In the genomic region with DNA sequence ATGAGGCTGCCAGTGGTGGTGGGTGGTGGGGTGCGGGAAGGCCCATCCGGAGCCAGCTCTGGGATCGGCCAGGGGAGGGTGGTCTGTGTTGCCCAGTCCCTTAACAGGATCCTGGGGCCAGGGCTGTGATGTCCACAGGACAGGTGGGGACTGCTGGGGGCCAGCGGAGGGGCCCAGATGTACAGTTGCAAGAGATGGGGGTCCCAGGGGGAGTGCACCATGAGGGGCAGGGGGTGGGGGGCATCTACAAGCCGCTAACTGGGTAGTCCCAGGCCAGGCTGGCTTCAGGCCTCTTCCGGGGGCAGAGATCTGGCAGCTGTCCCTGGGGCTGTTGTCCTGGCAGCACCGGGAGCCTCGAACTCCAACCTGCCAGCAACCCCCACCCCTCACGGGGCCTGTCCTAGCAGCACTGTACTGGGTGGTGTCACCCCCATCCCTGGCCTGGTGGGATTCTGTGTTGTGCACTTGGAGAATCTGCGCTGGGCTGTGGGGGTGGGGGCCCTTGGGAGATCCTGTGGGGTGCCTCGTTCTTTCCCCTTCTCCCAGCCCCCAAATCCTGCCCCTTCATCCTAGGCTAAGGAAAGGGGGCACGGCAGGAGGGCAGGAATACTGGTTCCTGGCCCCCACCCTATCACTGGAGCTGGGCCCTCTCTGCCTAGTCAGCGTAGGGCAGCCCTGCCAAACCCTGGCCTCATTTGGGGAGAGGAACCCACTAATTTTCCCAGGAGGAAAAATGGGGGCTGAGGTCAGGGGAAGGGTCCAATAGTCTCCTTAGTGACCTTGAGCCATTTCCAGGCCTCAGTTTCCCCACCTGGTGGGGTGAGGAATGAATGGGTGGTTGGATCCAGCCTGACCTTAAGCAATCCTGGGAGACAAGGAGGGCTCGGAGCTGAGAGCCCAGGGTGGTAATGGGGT, we compare ENCODE assay signal across 9 cellular contexts. TPM values are rescaled to one million over a fixed set of nuclear protein-coding genes. Genes with fewer than 3 reads are reported as not detected.
A peak's percentile ranks its signal among the peaks of the same experiment; 100 is the strongest.
DNase-seq lines count a peak whose midpoint lies in the region; ATAC-seq and TF ChIP-seq lines count a peak whose summit lies in the region.
"Had no signal": no experiment of that assay in that cellular context is flagged by ENCODE, and none has a peak within 500 bp of the region (broad histone marks: within the 10 kb centered on the region; RNA-seq: fewer than 3 reads in every experiment).

No MANE protein-coding gene starts in this region.

- no peaks in the 10 kb centered on the region for H3K27me3 Mint-ChIP-seq in central memory CD8-positive, alpha-beta T cell
- peaks cover 7% of the 10 kb centered on the region for H3K27me3 Mint-ChIP-seq in memory B cell

- peaks cover under 1% of the 10 kb centered on the region for H3K4me1 Mint-ChIP-seq in central memory CD8-positive, alpha-beta T cell
- H3K4me1 Mint-ChIP-seq in memory B cell = peaks cover 6% of the 10 kb centered on the region

- WGBS in SK-N-SH (ENCODE audit: low lambda C conversion rate) = 83% methylated on average over 6 of the region's 14 CpGs
- WGBS in tibial nerve, 2 donors = 31 to 44% methylated on average over 6 to 14 of the region's 14 CpGs

- H3K4me1 ChIP-seq in SK-N-SH (ENCODE audit: control insufficient read depth in 1 of 2, insufficient read depth in 2 of 2, low read depth in 1 of 2, low read length in 1 of 2) (peaks cover 19 to 72% of the 10 kb centered on the region in 2 experiments; a peak in 3 of 4 replicates), tibial nerve (peaks cover 0 to 90% (median 79%) of the 10 kb centered on the region in 4 donors), Karpas-422 (ENCODE audit: low read length) (peaks cover 9% of the 10 kb centered on the region)

- H3F3A ChIP-seq in SK-N-SH (replicated peaks; ENCODE audit: insufficient read depth) = no peaks in the 10 kb centered on the region

- H3K4me2 ChIP-seq in SK-N-SH = peak overlapping the region; percentile 84
- H3K4me2 ChIP-seq in Karpas-422 (ENCODE audit: low read depth, low read length, poor library complexity, severe bottlenecking) = no peak overlapping the region

- H4K20me1 ChIP-seq in SK-N-SH (ENCODE audit: insufficient read depth) (peaks cover 47% of the 10 kb centered on the region), Karpas-422 (ENCODE audit: insufficient read depth, low read depth, low read length) (no peaks in the 10 kb centered on the region; the same call in 1 of the 2 replicates)

- peak overlapping the region; percentile 89 for H3K9ac ChIP-seq in SK-N-SH
- H3K9ac ChIP-seq in Karpas-422 (ENCODE audit: low read length) = no peak overlapping the region

- TF ChIP-seq CTCF in SK-N-SH (IDR thresholded peaks at IDR 0.05) (no peak), tibial nerve (IDR thresholded peaks at IDR 0.05) (no peak)

- H2AFZ ChIP-seq in SK-N-SH (ENCODE audit: low read depth) = no peak overlapping the region
- H2AFZ ChIP-seq in Karpas-422 (ENCODE audit: low read length) = no peak overlapping the region

- POLR2A ChIA-PET in SK-N-SH (lab: Yijun Ruan, JAX) = interaction anchor here (0.7 kb wide), 1 partner anchor 28 kb away, joined by 3 read pairs; no protein-coding TSS in a partner anchor

- H3K4me3 ChIP-seq in SK-N-SH (ENCODE audit: low read depth in 2 of 2, low read length in 1 of 2) (peak overlapping the region; percentile 76 to 97), tibial nerve (peak overlapping the region; percentile 58 to 66 (median 62)), Karpas-422 (ENCODE audit: low read length) (no peak overlapping the region)

- H3K9me3 ChIP-seq in SK-N-SH (no peaks in the 10 kb centered on the region), tibial nerve (no peaks in the 10 kb centered on the region), Karpas-422 (ENCODE audit: low read length) (no peaks in the 10 kb centered on the region)
- H3K9me3 ChIP-seq: neutrophil had no signal

- H3K4me3 Mint-ChIP-seq in central memory CD8-positive, alpha-beta T cell = peak overlapping the region; percentile 32
- H3K4me3 Mint-ChIP-seq in memory B cell = peak overlapping the region; percentile 21

- no peak overlapping the region for H3K27ac Mint-ChIP-seq in central memory CD8-positive, alpha-beta T cell (ENCODE audit: low read depth)
- no peak overlapping the region for H3K27ac Mint-ChIP-seq in memory B cell

- H3K36me3 ChIP-seq in SK-N-SH (replicated peaks in 1 of 2; ENCODE audit: control insufficient read depth in 1 of 2, insufficient read depth in 2 of 2, low read length in 1 of 2) (peaks cover 5 to 16% of the 10 kb centered on the region in 2 experiments), tibial nerve (peaks cover 0 to 5% (median 0%) of the 10 kb centered on the region in 3 donors), Karpas-422 (ENCODE audit: insufficient read depth, low read length) (no peaks in the 10 kb centered on the region)

- no peak for DNase-seq in SK-N-SH
- DNase-seq in central memory CD8-positive, alpha-beta T cell (ENCODE audit: low spot score in 2 of 2) = no peak
- DNase-seq in memory B cell (ENCODE audit: low spot score in 2 of 2) = no peak
- DNase-seq in tibial nerve (ENCODE audit: low spot score in 2 of 2) = no peak
- no peak for DNase-seq in Karpas-422
- no peak for DNase-seq in HK-2 (ENCODE audit: unreplicated experiment)

- H3K27me3 ChIP-seq in SK-N-SH (ENCODE audit: insufficient read depth) = no peaks in the 10 kb centered on the region
- H3K27me3 ChIP-seq in tibial nerve = no peaks in the 10 kb centered on the region
- no peaks in the 10 kb centered on the region for H3K27me3 ChIP-seq in Karpas-422 (ENCODE audit: low read length)

- H3K9me2 ChIP-seq in SK-N-SH (no peaks in the 10 kb centered on the region), Karpas-422 (replicated peaks; ENCODE audit: insufficient read depth, low read length) (no peaks in the 10 kb centered on the region)

- H3K9me3 Mint-ChIP-seq in central memory CD8-positive, alpha-beta T cell = no peaks in the 10 kb centered on the region
- no peaks in the 10 kb centered on the region for H3K9me3 Mint-ChIP-seq in memory B cell

- TF ChIP-seq EP300 in SK-N-SH (IDR thresholded peaks at IDR 0.05; ENCODE audit: borderline replicate concordance in 1 of 2, low read depth in 1 of 2, low read length in 1 of 2) (no peak), tibial nerve (IDR thresholded peaks at IDR 0.05) (no peak)

- no peak for TF ChIP-seq RAD21 in SK-N-SH (IDR thresholded peaks at IDR 0.05; ENCODE audit: low read length)

- CTCF ChIA-PET in SK-N-SH (lab: Yijun Ruan, JAX) = interaction anchor here (1.0 to 14.3 kb wide), 6 partner anchors 9 to 84 kb away, joined by 3 to 181 read pairs (median 4); no protein-coding TSS in a partner anchor

- peaks cover 55% of the 10 kb centered on the region for H3K79me2 ChIP-seq in SK-N-SH (ENCODE audit: insufficient read depth)
- H3K79me2 ChIP-seq in Karpas-422 (ENCODE audit: low read length) = no peaks in the 10 kb centered on the region

- peaks cover 4% of the 10 kb centered on the region for H3K36me3 Mint-ChIP-seq in central memory CD8-positive, alpha-beta T cell (ENCODE audit: insufficient read depth)
- peaks cover 3% of the 10 kb centered on the region for H3K36me3 Mint-ChIP-seq in memory B cell

- no peak for TF ChIP-seq POLR2A in tibial nerve (IDR thresholded peaks at IDR 0.05)

- H3K27ac ChIP-seq in SK-N-SH (ENCODE audit: low read depth in 2 of 2, low read length in 1 of 2) (peak overlapping the region; percentile 49 to 81; a peak in 3 of 4 replicates), tibial nerve (peak overlapping the region; percentile 50 to 92 (median 78)), Karpas-422 (ENCODE audit: low read length) (no peak overlapping the region)
- H3K27ac ChIP-seq: neutrophil had no signal

- ATAC-seq in SK-N-SH treated with all-trans-retinoic acid at 6 μM for 48 hours = no peak
- ATAC-seq in central memory CD8-positive, alpha-beta T cell (replicated peaks; ENCODE audit: extremely low read depth, poor library complexity, severe bottlenecking) = no peak
- ATAC-seq in memory B cell (ENCODE audit: low read depth) = no peak
- no peak for ATAC-seq in GM21447 (IDR thresholded peaks at IDR 0.05; ENCODE audit: unreplicated experiment)

TF ChIP-seq in SK-N-SH, 30 proteins besides CTCF, POLR2A, EP300 and RAD21 (continues in another document):
- no peak for TF ChIP-seq GATA2 (CRISPR knock-in tag; IDR thresholded peaks at IDR 0.05)
- TF ChIP-seq EZH2phosphoT487 (IDR thresholded peaks at IDR 0.05; ENCODE audit: borderline replicate concordance, low read depth) = no peak
- TF ChIP-seq SMC3 (IDR thresholded peaks at IDR 0.05; ENCODE audit: low read depth, low read length) = no peak

TF ChIP-seq in SK-N-SH treated with all-trans-retinoic acid at 6 μM for 48 hours, 23 proteins besides CTCF, POLR2A, EP300 and RAD21 (continues in another document):
- TF ChIP-seq, protein P1, sequence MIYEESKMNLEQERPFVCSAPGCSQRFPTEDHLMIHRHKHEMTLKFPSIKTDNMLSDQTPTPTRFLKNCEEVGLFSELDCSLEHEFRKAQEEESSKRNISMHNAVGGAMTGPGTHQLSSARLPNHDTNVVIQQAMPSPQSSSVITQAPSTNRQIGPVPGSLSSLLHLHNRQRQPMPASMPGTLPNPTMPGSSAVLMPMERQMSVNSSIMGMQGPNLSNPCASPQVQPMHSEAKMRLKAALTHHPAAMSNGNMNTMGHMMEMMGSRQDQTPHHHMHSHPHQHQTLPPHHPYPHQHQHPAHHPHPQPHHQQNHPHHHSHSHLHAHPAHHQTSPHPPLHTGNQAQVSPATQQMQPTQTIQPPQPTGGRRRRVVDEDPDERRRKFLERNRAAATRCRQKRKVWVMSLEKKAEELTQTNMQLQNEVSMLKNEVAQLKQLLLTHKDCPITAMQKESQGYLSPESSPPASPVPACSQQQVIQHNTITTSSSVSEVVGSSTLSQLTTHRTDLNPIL (CRISPR knock-in tag; IDR thresholded peaks at IDR 0.05; ENCODE audit: low read depth) = no peak

RNA-seq across cellular contexts. Expression of a gene that starts 1.4 kb away (rescaled TPM):
- 41.3 and 54.1 TPM in 2 replicates for polyA plus RNA-seq in SK-N-SH (2012; rRNA removed)
- polyA plus RNA-seq in SK-N-SH (2012; cell fraction: cytosol; rRNA removed) = 25.3 and 37.7 TPM in 2 replicates
- polyA plus RNA-seq in SK-N-SH (2012; cell fraction: nucleus; rRNA removed) = 114 and 150 TPM in 2 replicates
- total RNA-seq in tibial nerve = 10 to 100 TPM; 24.1 to 40.6 (median 35.4) TPM
- total RNA-seq in Karpas-422 (2014; rRNA removed; shearing (Covaris generic); ENCODE audit: low replicate concordance) = 0.15 and 0.47 TPM in 2 replicates

RNA-seq across cellular contexts. Expression of a gene that starts 38.0 kb away (rescaled TPM):
- 0.18 and 0.19 TPM in 2 replicates for polyA plus RNA-seq in SK-N-SH (2012; rRNA removed)
- 0.17 and 0.26 TPM in 2 replicates for polyA plus RNA-seq in SK-N-SH (2012; cell fraction: cytosol; rRNA removed)
- polyA plus RNA-seq in SK-N-SH (2012; cell fraction: nucleus; rRNA removed) = 0.27 and 0.36 TPM in 2 replicates
- total RNA-seq in tibial nerve = 10 to 100 TPM; 49.6 to 89.4 (median 60.9) TPM
- not detected in 2 replicates for total RNA-seq in Karpas-422 (2014; rRNA removed; shearing (Covaris generic); ENCODE audit: low replicate concordance)

Comparison
In these comparisons a context has a peak if more than half of its experiments do, and no peak if none do; other contexts are left out.
1. RNA of a gene that starts 1.4 kb away (total RNA-seq): 24.1 to 40.6 TPM in tibial nerve; 0.15 to 0.47 TPM in Karpas-422; every median in the first group is over 10 times any median in the second.
2. RNA of a gene that starts 38.0 kb away (total RNA-seq): 49.6 to 89.4 TPM in tibial nerve; not detected in Karpas-422; every median in the first group is over 10 times any median in the second.